ENCODE assay signal across 7 cellular contexts in genomic region chr7:516606-517456, GRCh38.
DNase-seq lines count a peak whose midpoint lies in the region; TF ChIP-seq lines count a peak whose summit lies in the region.

No MANE protein-coding gene starts in this region.

- H3K36me3 ChIP-seq in WERI-Rb-1 (no peaks in the 10 kb centered on the region), rectal smooth muscle tissue (ENCODE audit: control insufficient read depth, insufficient read depth, low read length) (peaks cover 2% of the 10 kb centered on the region)

- in situ Hi-C loops in GM13977 (cut with MboI; ENCODE audit: low pct_unique_long_range_greater_than_20kb, low sequenced_read_pairs, unreplicated experiment) = no loop called here

- DNase-seq in HCEC 1CT (peak; percentile 78), WERI-Rb-1 (no peak), glomerular visceral epithelial cell (ENCODE audit: extremely low spot score) (peak; percentile 63), superior temporal gyrus (ENCODE audit: extremely low spot score) (no peak), GM13977 (ENCODE audit: low spot score) (no peak), NOMO-1 (lab: John Stamatoyannopoulos, UW; ENCODE audit: unreplicated experiment in 2 of 2) (no peak)

- no peak overlapping the region for H3K9ac ChIP-seq in rectal smooth muscle tissue (ENCODE audit: low read length)

- no peaks in the 10 kb centered on the region for H3K9me3 ChIP-seq in WERI-Rb-1 (ENCODE audit: severe bottlenecking)

- H3K27me3 ChIP-seq in WERI-Rb-1 (ENCODE audit: insufficient read depth, low read depth, severe bottlenecking) (peaks cover 45% of the 10 kb centered on the region), rectal smooth muscle tissue (ENCODE audit: control insufficient read depth, insufficient read depth, low read length) (peaks cover 5% of the 10 kb centered on the region)

- no peak overlapping the region for H3K27ac ChIP-seq in WERI-Rb-1
- peak overlapping the region; percentile 51 for H3K27ac ChIP-seq in rectal smooth muscle tissue (ENCODE audit: low read depth, low read length)

- peak overlapping the region; percentile 39 for H3K4me3 ChIP-seq in WERI-Rb-1 (ENCODE audit: low read depth, low read length)
- peak overlapping the region; percentile 80 for H3K4me3 ChIP-seq in rectal smooth muscle tissue (ENCODE audit: low read length)

- no peak for TF ChIP-seq CTCF in WERI-Rb-1 (IDR thresholded peaks at IDR 0.05; ENCODE audit: low read depth, low read length)
- TF ChIP-seq CTCF in GM13977 (IDR thresholded peaks at IDR 0.05; ENCODE audit: extremely low read depth, insufficient read depth, missing control alignments) = no peak

- peaks cover 10% of the 10 kb centered on the region for H3K4me1 ChIP-seq in rectal smooth muscle tissue (ENCODE audit: control insufficient read depth, insufficient read depth, low read length)

Comparison
In these comparisons a context has a peak if more than half of its experiments do, and no peak if none do; other contexts are left out.
1. DNase-seq: peak in HCEC 1CT (single experiment) and glomerular visceral epithelial cell (single experiment); none in WERI-Rb-1 (single experiment), superior temporal gyrus (single experiment), GM13977 (single experiment) and NOMO-1 (0 of 2).